ENCODE assay signal across 28 cellular contexts in genomic region chrX:9953396-9953795, GRCh38. TPM values are rescaled to one million over a fixed set of nuclear protein-coding genes. Genes with fewer than 3 reads are reported as not detected.
"Had no signal": no experiment of that assay in that cellular context is flagged by ENCODE, and none has a peak within 500 bp of the region (broad histone marks: within the 10 kb centered on the region; RNA-seq: fewer than 3 reads in every experiment).

No MANE protein-coding gene starts in this region.

- H3K9ac ChIP-seq: SK-N-SH had no signal

- H3K4me3 ChIP-seq: adrenal gland, breast epithelium, colonic mucosa, Peyer's patch, SJCRH30 had no signal

- H3K4me2 ChIP-seq: SK-N-SH had no signal

- H3K4me1 ChIP-seq: adrenal gland, breast epithelium, colonic mucosa, Peyer's patch, SJCRH30 had no signal

- H3K36me3 Mint-ChIP-seq: activated naive CD8-positive, alpha-beta T cell treated with anti-CD3 and anti-CD28 coated beads, Interleukin-2, amount 10 ng/mL, durations not matched to agents 7 days and 5 days had no signal

- ATAC-seq: activated CD8-positive, alpha-beta T cell treated with anti-CD3 and anti-CD28 coated beads, Interleukin-2, amount 10 ng/mL, durations not matched to agents 7 days and 5 days had no signal

- H3K27ac Mint-ChIP-seq: activated CD8-positive, alpha-beta T cell treated with anti-CD3 and anti-CD28 coated beads, Interleukin-2, amount 10 ng/mL, durations not matched to agents 7 days and 5 days; activated naive CD8-positive, alpha-beta T cell treated with anti-CD3 and anti-CD28 coated beads, Interleukin-2, amount 10 ng/mL, durations not matched to agents 7 days and 5 days; T-helper 1 cell treated with Interleukin-12 subunit alpha and Interleukin-12 subunit beta and Interleukin-4 antibody, amounts not matched to agents 30 μg/mL and 1 μg/mL, for 36 hours had no signal

- DNase-seq: activated CD4-positive, alpha-beta T cell treated with anti-CD3 and anti-CD28 coated beads for 48 hours; activated CD4-positive, alpha-beta T cell treated with anti-CD3 and anti-CD28 coated beads, Interleukin-2, amount 50 U/mL, for 4 hours; activated CD4-positive, CD25-positive, alpha-beta regulatory T cell treated with anti-CD3 and anti-CD28 coated beads, Interleukin-2, amount 50 U/mL, for 72 hours; activated CD8-positive, alpha-beta memory T cell treated with anti-CD3 and anti-CD28 coated beads, Interleukin-2, amount 50 U/mL, for 48 hours; activated CD8-positive, alpha-beta T cell treated with anti-CD3 and anti-CD28 coated beads, Interleukin-2, amount 10 ng/mL, durations not matched to agents 7 days and 5 days; activated naive CD4-positive, alpha-beta T cell treated with anti-CD3 and anti-CD28 coated beads, Interleukin-2, amount 50 U/mL, for 16 hours; activated naive CD8-positive, alpha-beta T cell treated with anti-CD3 and anti-CD28 coated beads, Interleukin-2, amount 10 ng/mL, durations not matched to agents 7 days and 5 days; activated T-cell treated with anti-CD3 and anti-CD28 coated beads, Interleukin-2, amount 50 U/mL, for 1 hour; adrenal gland; anterior cingulate cortex; caudate nucleus; colonic mucosa; KG1; MM.1S; NCI-H1092 treated with DMSO at 0.1 percent for 48 hours; NCI-H1417 treated with DMSO at 0.1 percent for 48 hours; NCI-H1694; NCI-H2029 treated with DMSO at 0.1 percent for 48 hours; NCI-H510A treated with DMSO at 0.1 percent for 48 hours; NCI-H69; NK-92 treated with Interleukin-12 subunit alpha and Interleukin-12 subunit beta, amount 100 ng/mL, for 24 hours; Peyer's patch; Right ventricle myocardium superior; SJCRH30; SK-N-SH had no signal

- H3K36me3 ChIP-seq: adrenal gland, breast epithelium, colonic mucosa, Peyer's patch, SJCRH30 had no signal

- H3K9me3 Mint-ChIP-seq: activated naive CD8-positive, alpha-beta T cell treated with anti-CD3 and anti-CD28 coated beads, Interleukin-2, amount 10 ng/mL, durations not matched to agents 7 days and 5 days; T-helper 1 cell treated with Interleukin-12 subunit alpha and Interleukin-12 subunit beta and Interleukin-4 antibody, amounts not matched to agents 30 μg/mL and 1 μg/mL, for 36 hours had no signal

- H3K9me3 ChIP-seq: adrenal gland, colonic mucosa, SJCRH30, SK-N-SH had no signal

- H3K27ac ChIP-seq: adrenal gland, breast epithelium, colonic mucosa, Peyer's patch, RWPE1, SJCRH30 had no signal

- H3K4me3 Mint-ChIP-seq: activated CD8-positive, alpha-beta T cell treated with anti-CD3 and anti-CD28 coated beads, Interleukin-2, amount 10 ng/mL, durations not matched to agents 7 days and 5 days; activated naive CD8-positive, alpha-beta T cell treated with anti-CD3 and anti-CD28 coated beads, Interleukin-2, amount 10 ng/mL, durations not matched to agents 7 days and 5 days; T-helper 1 cell treated with Interleukin-12 subunit alpha and Interleukin-12 subunit beta and Interleukin-4 antibody, amounts not matched to agents 30 μg/mL and 1 μg/mL, for 36 hours had no signal

- H3K27me3 ChIP-seq: adrenal gland, colonic mucosa, Peyer's patch, SJCRH30 had no signal

- H3K4me1 Mint-ChIP-seq: activated naive CD8-positive, alpha-beta T cell treated with anti-CD3 and anti-CD28 coated beads, Interleukin-2, amount 10 ng/mL, durations not matched to agents 7 days and 5 days had no signal

RNA-seq across cellular contexts. Expression of gene CLDN34, which starts 13.8 kb away (rescaled TPM):
- total RNA-seq: activated CD8-positive, alpha-beta T cell treated with anti-CD3 and anti-CD28 coated beads, Interleukin-2, amount 10 ng/mL, durations not matched to agents 7 days and 5 days; activated naive CD8-positive, alpha-beta T cell treated with anti-CD3 and anti-CD28 coated beads, Interleukin-2, amount 10 ng/mL, durations not matched to agents 7 days and 5 days; Peyer's patch; Right ventricle myocardium superior; SJCRH30 had no signal
- polyA plus RNA-seq: SK-N-SH had no signal
